ENCODE assay signal across 17 cellular contexts in genomic region chr12:24478254-24478653, GRCh38.
"Had no signal": no experiment of that assay in that cellular context is flagged by ENCODE, and none has a peak within 500 bp of the region (broad histone marks: within the 10 kb centered on the region; RNA-seq: fewer than 3 reads in every experiment).

No MANE protein-coding gene starts in this region.

- ATAC-seq: activated CD4-positive, alpha-beta T cell treated with anti-CD3 and anti-CD28 coated beads for 36 hours; activated CD8-positive, alpha-beta T cell treated with anti-CD3 and anti-CD28 coated beads, Interleukin-2, amount 10 ng/mL, durations not matched to agents 7 days and 5 days; stimulated activated naive CD8-positive, alpha-beta T cell treated with anti-CD3 and anti-CD28 coated beads, Interleukin-15, amount 100 ng/mL, for 72 hours had no signal

- DNase-seq: activated CD4-positive, alpha-beta T cell treated with anti-CD3 and anti-CD28 coated beads for 36 hours; activated CD8-positive, alpha-beta memory T cell treated with anti-CD3 and anti-CD28 coated beads, Interleukin-2, amount 50 U/mL, for 48 hours; activated CD8-positive, alpha-beta T cell treated with anti-CD3 and anti-CD28 coated beads, Interleukin-2, amount 10 ng/mL, durations not matched to agents 7 days and 5 days; activated naive CD4-positive, alpha-beta T cell; colonic mucosa; effector CD4-positive, alpha-beta T cell; foreskin melanocyte; head of caudate nucleus; naive B cell; posterior cingulate gyrus; stimulated activated CD4-positive, alpha-beta T cell treated with anti-CD3 and anti-CD28 coated beads, Interleukin-4, amount 100 ng/mL, for 4 hours; stimulated activated naive CD8-positive, alpha-beta T cell treated with anti-CD3 and anti-CD28 coated beads, Interleukin-15, amount 100 ng/mL, for 72 hours had no signal

- H3K27ac ChIP-seq: ascending aorta, colonic mucosa, neutrophil, skin epidermis, thoracic aorta, VCaP had no signal

- H3K27me3 ChIP-seq: ascending aorta, colonic mucosa, neutrophil had no signal

- H3K4me1 ChIP-seq: ascending aorta, colonic mucosa had no signal

- H3K36me3 ChIP-seq: ascending aorta, colonic mucosa, neutrophil, thoracic aorta had no signal

- H3K9me3 ChIP-seq: ascending aorta, colonic mucosa, neutrophil, thoracic aorta had no signal

- H3K4me3 ChIP-seq: ascending aorta, colonic mucosa, skin epidermis, thoracic aorta had no signal
